9 cellular contexts compared by ENCODE assay signal in genomic region chr17:63275318-63275967, GRCh38.
DNase-seq lines count a peak whose midpoint lies in the region; ATAC-seq and TF ChIP-seq lines count a peak whose summit lies in the region.
"Had no signal": no experiment of that assay in that cellular context is flagged by ENCODE, and none has a peak within 500 bp of the region (broad histone marks: within the 10 kb centered on the region; RNA-seq: fewer than 3 reads in every experiment).

No MANE protein-coding gene starts in this region.

- peaks cover 0 to 8% (median 0%) of the 10 kb centered on the region in 12 donors for H3K9me3 ChIP-seq in heart left ventricle

- peaks cover 0 to 4% (median 0%) of the 10 kb centered on the region in 9 donors for H3K36me3 ChIP-seq in heart left ventricle

- H3K4me3 Mint-ChIP-seq in activated naive CD4-positive, alpha-beta T cell treated with anti-CD3 and anti-CD28 coated beads for 36 hours = no peak overlapping the region
- no peak overlapping the region for H3K4me3 Mint-ChIP-seq in activated naive CD4-positive, alpha-beta T cell treated with anti-CD3 and anti-CD28 coated beads, Interleukin-2, amount 10 ng/mL, durations not matched to agents 7 days and 5 days

- ATAC-seq in heart left ventricle = peak in 3 of 4 donors; percentile 73 to 91 (median 78)

- intact Hi-C loops in activated naive CD4-positive, alpha-beta T cell treated with anti-CD3 and anti-CD28 coated beads for 36 hours (cut with micrococcal nuclease) = loop anchor here (1.0 kb wide), 2 partner anchors 550 to 622 kb away; no protein-coding TSS in a partner anchor
- intact Hi-C loops in heart left ventricle (cut with DNase I) = loop anchor here in 1 of 10 donors (10.0 kb wide), 1 partner anchor 129 kb away; no protein-coding TSS in a partner anchor

- WGBS in heart left ventricle, 4 donors = 59 to 79% (median 69%) methylated on average over 1 of the region's 1 CpG

- peaks cover 0 to 53% (median 5%) of the 10 kb centered on the region in 12 donors for H3K4me1 ChIP-seq in heart left ventricle

- peaks cover 32% of the 10 kb centered on the region for H3K4me1 Mint-ChIP-seq in activated naive CD4-positive, alpha-beta T cell treated with anti-CD3 and anti-CD28 coated beads for 36 hours (ENCODE audit: low read depth)
- peaks cover 4% of the 10 kb centered on the region for H3K4me1 Mint-ChIP-seq in activated naive CD4-positive, alpha-beta T cell treated with anti-CD3 and anti-CD28 coated beads, Interleukin-2, amount 10 ng/mL, durations not matched to agents 7 days and 5 days

- peak; percentile 52 for DNase-seq in activated naive CD4-positive, alpha-beta T cell treated with anti-CD3 and anti-CD28 coated beads for 36 hours
- no peak for DNase-seq in activated naive CD4-positive, alpha-beta T cell treated with anti-CD3 and anti-CD28 coated beads, Interleukin-2, amount 10 ng/mL, durations not matched to agents 7 days and 5 days
- peak; percentile 76 to 97 for DNase-seq in SW 1271 (lab: John Stamatoyannopoulos, UW)
- no peak for DNase-seq in heart left ventricle
- DNase-seq in stromal cell of bone marrow (ENCODE audit: low read depth) = peak; percentile 95
- no peak for DNase-seq in GOT3 (lab: John Stamatoyannopoulos, UW)
- DNase-seq in NCI-H1436 treated with DMSO at 0.1 percent for 48 hours (lab: John Stamatoyannopoulos, UW) = no peak
- no peak for DNase-seq in GM13976 (ENCODE audit: low spot score)
- DNase-seq: COR-L47 had no signal

- H3K9me3 Mint-ChIP-seq in activated naive CD4-positive, alpha-beta T cell treated with anti-CD3 and anti-CD28 coated beads for 36 hours = no peaks in the 10 kb centered on the region
- no peaks in the 10 kb centered on the region for H3K9me3 Mint-ChIP-seq in activated naive CD4-positive, alpha-beta T cell treated with anti-CD3 and anti-CD28 coated beads, Interleukin-2, amount 10 ng/mL, durations not matched to agents 7 days and 5 days

- H3K27ac Mint-ChIP-seq in activated naive CD4-positive, alpha-beta T cell treated with anti-CD3 and anti-CD28 coated beads for 36 hours = no peak overlapping the region
- no peak overlapping the region for H3K27ac Mint-ChIP-seq in activated naive CD4-positive, alpha-beta T cell treated with anti-CD3 and anti-CD28 coated beads, Interleukin-2, amount 10 ng/mL, durations not matched to agents 7 days and 5 days

- H3K27ac ChIP-seq in heart left ventricle = peak overlapping the region in 6 of 12 donors; percentile 8 to 51 (median 42)

- in situ Hi-C loops in GM13976 (cut with MboI; ENCODE audit: low sequenced_read_pairs, unreplicated experiment) = no loop called here

- H3K36me3 Mint-ChIP-seq in activated naive CD4-positive, alpha-beta T cell treated with anti-CD3 and anti-CD28 coated beads for 36 hours (ENCODE audit: low read depth) = peaks cover 2% of the 10 kb centered on the region
- no peaks in the 10 kb centered on the region for H3K36me3 Mint-ChIP-seq in activated naive CD4-positive, alpha-beta T cell treated with anti-CD3 and anti-CD28 coated beads, Interleukin-2, amount 10 ng/mL, durations not matched to agents 7 days and 5 days

- H3K27me3 Mint-ChIP-seq in activated naive CD4-positive, alpha-beta T cell treated with anti-CD3 and anti-CD28 coated beads for 36 hours (ENCODE audit: low read depth) = no peaks in the 10 kb centered on the region
- no peaks in the 10 kb centered on the region for H3K27me3 Mint-ChIP-seq in activated naive CD4-positive, alpha-beta T cell treated with anti-CD3 and anti-CD28 coated beads, Interleukin-2, amount 10 ng/mL, durations not matched to agents 7 days and 5 days

- no peak for TF ChIP-seq CTCF in heart left ventricle (IDR thresholded peaks at IDR 0.05)
- no peak for TF ChIP-seq CTCF in GM13976 (IDR thresholded peaks at IDR 0.05; ENCODE audit: borderline replicate concordance, control extremely low read depth, extremely low read depth, insufficient read depth, missing control alignments)

- H3K27me3 ChIP-seq in heart left ventricle = no peaks in the 10 kb centered on the region

- no peak for TF ChIP-seq POLR2A in heart left ventricle (IDR thresholded peaks at IDR 0.05)

- H3K4me3 ChIP-seq in heart left ventricle = no peak overlapping the region

- CTCF ChIA-PET in activated naive CD4-positive, alpha-beta T cell treated with anti-CD3 and anti-CD28 coated beads for 36 hours (lab: Charles Lee) = interaction anchor here (0.7 kb wide), 1 partner anchor 223 kb away, joined by 3 read pairs; no protein-coding TSS in a partner anchor
- CTCF ChIA-PET in activated naive CD4-positive, alpha-beta T cell treated with anti-CD3 and anti-CD28 coated beads, Interleukin-2, amount 10 ng/mL, durations not matched to agents 7 days and 5 days (lab: Charles Lee) = no interaction called here

Comparison
In these comparisons a context has a peak if more than half of its experiments do, and no peak if none do; other contexts are left out.
1. DNase-seq: peak in activated naive CD4-positive, alpha-beta T cell treated with anti-CD3 and anti-CD28 coated beads for 36 hours (single experiment), SW 1271 (2 of 2) and stromal cell of bone marrow (single experiment); none in activated naive CD4-positive, alpha-beta T cell treated with anti-CD3 and anti-CD28 coated beads, Interleukin-2, amount 10 ng/mL, durations not matched to agents 7 days and 5 days (single experiment), heart left ventricle (0 of 5), GOT3 (single experiment), NCI-H1436 treated with DMSO at 0.1 percent for 48 hours (single experiment) and GM13976 (single experiment).